In genomic region chr15:66700412-66700801, GRCh38 we compare ENCODE assay signal across 8 cellular contexts. TPM values are rescaled to one million over a fixed set of nuclear protein-coding genes. Genes with fewer than 3 reads are reported as not detected.
A peak's percentile ranks its signal among the peaks of the same experiment; 100 is the strongest.
DNase-seq lines count a peak whose midpoint lies in the region; ATAC-seq and TF ChIP-seq lines count a peak whose summit lies in the region.

No MANE protein-coding gene starts in this region.

- H3K9me3 Mint-ChIP-seq in CD8-positive, alpha-beta T cell, result no peaks in the 10 kb centered on the region

- no peak overlapping the region for H3K4ac ChIP-seq in neuronal stem cell (ENCODE audit: low read length)

- no peak overlapping the region for H2BK120ac ChIP-seq in neuronal stem cell (ENCODE audit: low read depth, low read length)

- CTCF ChIA-PET in CD8-positive, alpha-beta T cell (lab: Charles Lee), result no interaction called here

- H4K8ac ChIP-seq in neuronal stem cell (ENCODE audit: low read depth, low read length), result no peak overlapping the region

- H3K27ac Mint-ChIP-seq in CD8-positive, alpha-beta T cell, result peak overlapping the region; percentile 73

- H3K36me3 ChIP-seq in CD8-positive, alpha-beta T cell (ENCODE audit: insufficient read depth, low read length), result no peaks in the 10 kb centered on the region
- H3K36me3 ChIP-seq in MG63 (peaks cover 13% of the 10 kb centered on the region), ectodermal cell (ENCODE audit: control insufficient read depth, insufficient read depth, low read length) (no peaks in the 10 kb centered on the region), neuronal stem cell (replicated peaks in 1 of 2; ENCODE audit: control insufficient read depth in 2 of 2, insufficient read depth in 2 of 2, low read length in 2 of 2) (no peaks in the 10 kb centered on the region)

- peaks cover 21% of the 10 kb centered on the region for H3K4me1 Mint-ChIP-seq in CD8-positive, alpha-beta T cell (ENCODE audit: low read depth)

- peaks cover 3% of the 10 kb centered on the region for H3K36me3 Mint-ChIP-seq in CD8-positive, alpha-beta T cell

- peak overlapping the region; percentile 77 for H3K4me3 ChIP-seq in CD8-positive, alpha-beta T cell (ENCODE audit: low read depth, low read length)
- peak overlapping the region; percentile 47 for H3K4me3 ChIP-seq in MG63
- peak overlapping the region; percentile 64 for H3K4me3 ChIP-seq in ectodermal cell (ENCODE audit: insufficient read depth, low read depth, low read length)
- peak overlapping the region; percentile 52 to 81 for H3K4me3 ChIP-seq in neuronal stem cell (ENCODE audit: low read length in 2 of 2)

- H3K18ac ChIP-seq in neuronal stem cell (ENCODE audit: low read length), result peak overlapping the region; percentile 49

- H2BK5ac ChIP-seq in neuronal stem cell (ENCODE audit: low read length), result no peak overlapping the region

- no peak overlapping the region for H2AK5ac ChIP-seq in neuronal stem cell (ENCODE audit: low read depth, low read length)

- peaks cover 12% of the 10 kb centered on the region for H3K27me3 Mint-ChIP-seq in CD8-positive, alpha-beta T cell (ENCODE audit: low read depth)

- peaks cover 20% of the 10 kb centered on the region for H3K4me1 ChIP-seq in CD8-positive, alpha-beta T cell (ENCODE audit: insufficient read depth, low read length)
- H3K4me1 ChIP-seq in ectodermal cell (ENCODE audit: control insufficient read depth, insufficient read depth, low read length), result peaks cover 17% of the 10 kb centered on the region
- H3K4me1 ChIP-seq in neuronal stem cell (ENCODE audit: control insufficient read depth in 2 of 2, insufficient read depth in 1 of 2, low read depth in 1 of 2, low read length in 2 of 2), result peaks cover 8 to 18% of the 10 kb centered on the region in 2 donors

- no peaks in the 10 kb centered on the region for H3K79me1 ChIP-seq in neuronal stem cell (ENCODE audit: low read depth, low read length)

- H3K4me3 Mint-ChIP-seq in CD8-positive, alpha-beta T cell, result peak overlapping the region; percentile 94

- no peak overlapping the region for H3K23ac ChIP-seq in neuronal stem cell (ENCODE audit: low read depth, low read length, poor library complexity)

- peak overlapping the region; percentile 94 for H2AFZ ChIP-seq in neuronal stem cell (ENCODE audit: low read length)

- H2BK12ac ChIP-seq in neuronal stem cell (ENCODE audit: low read length), result no peak overlapping the region

- peaks cover 8% of the 10 kb centered on the region for H3K27me3 ChIP-seq in CD8-positive, alpha-beta T cell (ENCODE audit: insufficient read depth, low read length)
- no peaks in the 10 kb centered on the region for H3K27me3 ChIP-seq in MG63
- peaks cover 38% of the 10 kb centered on the region for H3K27me3 ChIP-seq in ectodermal cell (ENCODE audit: control insufficient read depth, insufficient read depth, low read length, poor library complexity, severe bottlenecking)
- H3K27me3 ChIP-seq in neuronal stem cell (ENCODE audit: control insufficient read depth in 3 of 3, insufficient read depth in 3 of 3, low read depth in 1 of 3, low read length in 3 of 3), result peaks cover 0 to 27% (median 0%) of the 10 kb centered on the region in 3 experiments

- H2BK15ac ChIP-seq in neuronal stem cell (ENCODE audit: low read length), result peak overlapping the region; percentile 7

- ATAC-seq in CD8-positive, alpha-beta T cell, result no peak
- ATAC-seq in HG03460 (IDR thresholded peaks at IDR 0.05; ENCODE audit: unreplicated experiment) (no peak), GM19397 (IDR thresholded peaks at IDR 0.05; ENCODE audit: unreplicated experiment) (no peak), GM18873 (IDR thresholded peaks at IDR 0.05; ENCODE audit: low FRiP score, unreplicated experiment) (no peak), HG02973 (IDR thresholded peaks at IDR 0.05; ENCODE audit: unreplicated experiment) (no peak)

- 11 to 13% methylated on average over 13 of the region's 13 CpGs for WGBS in ectodermal cell, 2 experiments
- WGBS in neuronal stem cell (ENCODE audit: extremely low coverage in 2 of 2, insufficient read length in 2 of 2, insufficient replicate concordance in 1 of 2), 2 donors, result no CpG with 5 or more reads among the region's 13 CpGs

- H3K9me3 ChIP-seq in CD8-positive, alpha-beta T cell (ENCODE audit: low read length), result no peaks in the 10 kb centered on the region
- no peaks in the 10 kb centered on the region for H3K9me3 ChIP-seq in MG63
- H3K9me3 ChIP-seq in ectodermal cell (ENCODE audit: control insufficient read depth, low read length), result no peaks in the 10 kb centered on the region
- H3K9me3 ChIP-seq in neuronal stem cell (replicated peaks in 1 of 2; ENCODE audit: control insufficient read depth in 2 of 2, insufficient read depth in 1 of 2, low read depth in 1 of 2, low read length in 2 of 2), result no peaks in the 10 kb centered on the region

- DNase-seq in CD8-positive, alpha-beta T cell, result no peak
- no peak for DNase-seq in MG63
- no peak for DNase-seq in neuronal stem cell (ENCODE audit: low spot score)

- intact Hi-C loops in CD8-positive, alpha-beta T cell (cut with DNase I, micrococcal nuclease), result loop anchor here (5.0 to 10.0 kb wide), 4 partner anchors 193 to 1577 kb away; partner anchors contain the start of genes AAGAB (in 2 of the 2), IQCH (in 2 of the 2), CLN6 (in 1 of the 2) and FEM1B (in 1 of the 2)

- no peak overlapping the region for H3K14ac ChIP-seq in neuronal stem cell (ENCODE audit: low read length)

- no peak for TF ChIP-seq CTCF in CD8-positive, alpha-beta T cell (IDR thresholded peaks at IDR 0.05)

- H3K9ac ChIP-seq in neuronal stem cell (ENCODE audit: low read depth, low read length, poor library complexity), result no peak overlapping the region

- H3K27ac ChIP-seq in CD8-positive, alpha-beta T cell (ENCODE audit: low read depth, low read length), result no peak overlapping the region
- H3K27ac ChIP-seq in ectodermal cell (ENCODE audit: insufficient read depth, low read depth, low read length, poor library complexity, severe bottlenecking), result no peak overlapping the region
- H3K27ac ChIP-seq in neuronal stem cell (replicated peaks; ENCODE audit: low read length), result no peak overlapping the region

- peak overlapping the region; percentile 79 for H3K4me2 ChIP-seq in neuronal stem cell (ENCODE audit: insufficient read depth, low read length, poor library complexity, severe bottlenecking)

- POLR2A ChIA-PET in CD8-positive, alpha-beta T cell (lab: Charles Lee), result no interaction called here

- no peak overlapping the region for H4K91ac ChIP-seq in neuronal stem cell (ENCODE audit: low read depth, low read length, poor library complexity)

RNA-seq across cellular contexts. Expression of gene SMAD6, which starts 1.6 kb away (rescaled TPM):
- total RNA-seq in CD8-positive, alpha-beta T cell, result under 1 TPM; 0.56 to 0.73 TPM
- total RNA-seq in MG63 (2014; rRNA removed; shearing (Covaris generic); ENCODE audit: low replicate concordance), result 34.3 and 37.8 TPM in 2 replicates
- polyA plus RNA-seq in ectodermal cell (2013, experiment 1 of 4), result 6.0 TPM
- polyA plus RNA-seq in ectodermal cell (2013, experiment 2 of 4), result 5.1 TPM
- polyA plus RNA-seq in ectodermal cell (2013, experiment 3 of 4), result 5.7 TPM
- polyA plus RNA-seq in ectodermal cell (2013, experiment 4 of 4), result 6.1 TPM
- polyA plus RNA-seq in neuronal stem cell (2013, experiment 1 of 2), result 0.98 TPM
- 1.0 TPM for polyA plus RNA-seq in neuronal stem cell (2013, experiment 2 of 2)

Comparison
In these comparisons a context has a peak if more than half of its experiments do, and no peak if none do; other contexts are left out.
1. RNA of gene SMAD6, which starts 1.6 kb away (total RNA-seq): 34.3 to 37.8 TPM in MG63; 0.56 to 0.73 TPM in CD8-positive, alpha-beta T cell; every median in the first group is over 10 times any median in the second.
2. Peak in every context shown above with its lines, with median percentiles within 50 percentile points of each other: H3K4me3 ChIP-seq.